In genomic region chr3:16300282-16300681, GRCh38 we compare ENCODE assay signal across 11 cellular contexts. TPM values are rescaled to one million over a fixed set of nuclear protein-coding genes. Genes with fewer than 3 reads are reported as not detected.
A peak's percentile ranks its signal among the peaks of the same experiment; 100 is the strongest.
DNase-seq lines count a peak whose midpoint lies in the region; ATAC-seq and TF ChIP-seq lines count a peak whose summit lies in the region.
"Had no signal": no experiment of that assay in that cellular context is flagged by ENCODE, and none has a peak within 500 bp of the region (broad histone marks: within the 10 kb centered on the region; RNA-seq: fewer than 3 reads in every experiment).

No MANE protein-coding gene starts in this region.

- no peaks in the 10 kb centered on the region for H3K9me3 ChIP-seq in ascending aorta
- H3K9me3 ChIP-seq: uterus had no signal

- H3K36me3 ChIP-seq in ascending aorta: peaks cover 0 to 5% of the 10 kb centered on the region in 2 donors
- H3K36me3 ChIP-seq: uterus had no signal

- H3K27ac Mint-ChIP-seq in T-helper 2 cell treated with Interferon-gamma antibody and Interleukin-4, amounts not matched to agents 5 μg/mL and 100 μg/mL, for 36 hours: peak overlapping the region; percentile 92
- H3K27ac Mint-ChIP-seq in naive B cell: peak overlapping the region in 4 of 6 donors; percentile 27 to 82 (median 64)

- no peaks in the 10 kb centered on the region for H3K27me3 Mint-ChIP-seq in T-helper 2 cell treated with Interferon-gamma antibody and Interleukin-4, amounts not matched to agents 5 μg/mL and 100 μg/mL, for 36 hours (ENCODE audit: low read depth)
- H3K27me3 Mint-ChIP-seq in naive B cell: no peaks in the 10 kb centered on the region

- no peak for TF ChIP-seq CTCF in GM12865 (IDR thresholded peaks at IDR 0.05; ENCODE audit: insufficient read depth, low read depth, low read length, missing control alignments)
- TF ChIP-seq CTCF in ascending aorta (IDR thresholded peaks at IDR 0.05): no peak
- TF ChIP-seq CTCF in GM13976 (IDR thresholded peaks at IDR 0.05; ENCODE audit: borderline replicate concordance, control extremely low read depth, extremely low read depth, insufficient read depth, missing control alignments): no peak

- no peaks in the 10 kb centered on the region for H3K4me1 ChIP-seq in ascending aorta

- intact Hi-C loops in ascending aorta (cut with DNase I): no loop called here

- DNase-seq in GM12865 (ENCODE audit: low read depth) (peak; percentile 34), naive B cell (no peak), ascending aorta (ENCODE audit: low spot score in 2 of 2) (no peak), amniotic stem cell (lab: John Stamatoyannopoulos, UW) (no peak), GM13976 (ENCODE audit: low spot score) (no peak)
- DNase-seq in T-helper 2 cell treated with Interferon-gamma antibody and Interleukin-4, amounts not matched to agents 5 μg/mL and 100 μg/mL, for 36 hours (ENCODE audit: low spot score): no peak
- DNase-seq: glutamatergic neuron, RPMI8226, uterus had no signal

- H3K36me3 Mint-ChIP-seq in T-helper 2 cell treated with Interferon-gamma antibody and Interleukin-4, amounts not matched to agents 5 μg/mL and 100 μg/mL, for 36 hours (ENCODE audit: low read depth): peaks cover 86% of the 10 kb centered on the region
- peaks cover 15 to 39% of the 10 kb centered on the region in 2 donors for H3K36me3 Mint-ChIP-seq in naive B cell

- H3K9me3 Mint-ChIP-seq in T-helper 2 cell treated with Interferon-gamma antibody and Interleukin-4, amounts not matched to agents 5 μg/mL and 100 μg/mL, for 36 hours: peaks cover 14% of the 10 kb centered on the region
- H3K9me3 Mint-ChIP-seq in naive B cell: peaks cover 0 to 6% (median 0%) of the 10 kb centered on the region in 7 donors

- peaks cover 81% of the 10 kb centered on the region for H3K4me1 Mint-ChIP-seq in T-helper 2 cell treated with Interferon-gamma antibody and Interleukin-4, amounts not matched to agents 5 μg/mL and 100 μg/mL, for 36 hours (ENCODE audit: low read depth)
- peaks cover 34 to 59% (median 36%) of the 10 kb centered on the region in 3 donors for H3K4me1 Mint-ChIP-seq in naive B cell

- ATAC-seq in HG02610 (IDR thresholded peaks at IDR 0.05; ENCODE audit: unreplicated experiment) (peak; percentile 71), naive B cell (ENCODE audit: low read depth in 2 of 2) (peak; percentile 55 to 61), GM21528 (IDR thresholded peaks at IDR 0.05; ENCODE audit: low FRiP score, unreplicated experiment) (no peak)

- H3K4me3 ChIP-seq in GM12865 (ENCODE audit: low read depth, low read length) (no peak overlapping the region), ascending aorta (no peak overlapping the region)
- H3K4me3 ChIP-seq: uterus had no signal

- no peak overlapping the region for H3K27ac ChIP-seq in ascending aorta
- H3K27ac ChIP-seq: uterus had no signal

- in situ Hi-C loops in GM13976 (cut with MboI; ENCODE audit: low sequenced_read_pairs, unreplicated experiment): no loop called here

- H3K4me3 Mint-ChIP-seq in T-helper 2 cell treated with Interferon-gamma antibody and Interleukin-4, amounts not matched to agents 5 μg/mL and 100 μg/mL, for 36 hours: peak overlapping the region; percentile 92
- H3K4me3 Mint-ChIP-seq in naive B cell: peak overlapping the region in 5 of 8 donors; percentile 4 to 72 (median 47)

- no peaks in the 10 kb centered on the region for H3K27me3 ChIP-seq in ascending aorta
- H3K27me3 ChIP-seq: uterus had no signal

RNA-seq across cellular contexts. Expression of gene OXNAD1, which starts 35.3 kb away (rescaled TPM):
- polyA plus RNA-seq in naive B cell (ENCODE audit: low read depth in 6 of 6): 10 to 100 TPM in 1 of 6 donors, 1 to 10 TPM in 5; 1.4 to 10.8 (median 6.7) TPM
- 6.9 TPM for total RNA-seq in ascending aorta

RNA-seq across cellular contexts. Expression of gene DPH3, which starts 35.5 kb away (rescaled TPM):
- polyA plus RNA-seq in naive B cell (ENCODE audit: low read depth in 6 of 6): 10 to 100 TPM; 17.2 to 26.4 (median 21.3) TPM
- total RNA-seq in ascending aorta: 5.5 TPM
